Comparison of ENCODE assay signal across 8 cellular contexts in genomic region chr6:95577317-95578105, GRCh38. TPM values are rescaled to one million over a fixed set of nuclear protein-coding genes. Genes with fewer than 3 reads are reported as not detected.
DNase-seq lines count a peak whose midpoint lies in the region; ATAC-seq lines count a peak whose summit lies in the region.

TSS of gene MANEA (plus strand) at chr6:95577535. CDS start at chr6:95586440, 8,905 bp downstream.

- H3K27ac ChIP-seq in epithelial cell of prostate: peak within 1 kb of the TSS; percentile 90

- ATAC-seq in GM21528 (IDR thresholded peaks at IDR 0.05; ENCODE audit: low FRiP score, unreplicated experiment): peak; percentile 82

- DNase-seq in DMS 273 treated with DMSO at 0.1 percent for 48 hours (lab: John Stamatoyannopoulos, UW): peak; percentile 86
- DNase-seq in HuH-7.5 (ENCODE audit: low spot score): peak; percentile 44
- peak; percentile 94 for DNase-seq in OCI-M1 (lab: John Stamatoyannopoulos, UW)
- DNase-seq in activated T-cell treated with anti-CD3 and anti-CD28 coated beads for 24 hours (ENCODE audit: low read depth): peak; percentile 74
- peak; percentile 33 for DNase-seq in epithelial cell of prostate (ENCODE audit: low read depth, low spot score)
- peak; percentile 76 for DNase-seq in mucosa of gallbladder (ENCODE audit: low spot score)
- peak; percentile 66 for DNase-seq in stimulated activated CD8-positive, alpha-beta memory T cell treated with anti-CD3 and anti-CD28 coated beads, Interleukin-4, amount 100 ng/mL, for 24 hours (ENCODE audit: low read depth)

RNA-seq across cellular contexts. Expression of gene MANEA, which starts in this region (rescaled TPM):
- total RNA-seq in mucosa of gallbladder: 14.6 TPM

Comparison
In these comparisons a context has a peak if more than half of its experiments do, and no peak if none do; other contexts are left out.
1. Peak in every context shown above with its lines: DNase-seq, ATAC-seq and H3K27ac ChIP-seq.
2. DNase-seq: peak in every context shown above with its lines; median percentile 94 in OCI-M1; 86 in DMS 273 treated with DMSO at 0.1 percent for 48 hours; 76 in mucosa of gallbladder; 74 in activated T-cell treated with anti-CD3 and anti-CD28 coated beads for 24 hours; 66 in stimulated activated CD8-positive, alpha-beta memory T cell treated with anti-CD3 and anti-CD28 coated beads, Interleukin-4, amount 100 ng/mL, for 24 hours; 44 in HuH-7.5; 33 in epithelial cell of prostate.